In the genomic region with DNA sequence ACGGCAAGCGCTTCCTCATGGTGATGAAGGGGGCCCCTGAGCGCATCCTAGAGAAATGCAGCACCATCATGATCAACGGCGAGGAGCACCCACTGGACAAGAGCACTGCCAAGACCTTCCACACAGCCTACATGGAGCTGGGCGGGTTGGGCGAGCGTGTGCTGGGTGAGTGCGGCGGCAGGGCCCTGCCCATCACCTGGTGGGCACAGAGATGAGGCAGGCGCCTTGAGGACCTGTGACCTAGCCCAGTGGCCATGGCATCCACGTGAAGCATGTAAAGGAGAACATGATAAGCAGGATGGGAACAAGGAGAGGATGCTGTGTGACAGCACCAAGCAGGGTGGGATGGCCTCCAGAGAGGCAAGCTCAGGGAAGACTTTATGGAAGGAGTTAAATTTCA, we compare ENCODE assay signal across 21 cellular contexts. TPM values are rescaled to one million over a fixed set of nuclear protein-coding genes. Genes with fewer than 3 reads are reported as not detected.
DNase-seq lines count a peak whose midpoint lies in the region; ATAC-seq and TF ChIP-seq lines count a peak whose summit lies in the region.
"Had no signal": no experiment of that assay in that cellular context is flagged by ENCODE, and none has a peak within 500 bp of the region (broad histone marks: within the 10 kb centered on the region; RNA-seq: fewer than 3 reads in every experiment).

No MANE protein-coding gene starts in this region.

- H3K4me1 ChIP-seq in GM23338 (ENCODE audit: insufficient read depth) (no peaks in the 10 kb centered on the region), mesendoderm (ENCODE audit: control insufficient read depth, low read depth, low read length) (peaks cover 5% of the 10 kb centered on the region)
- H3K4me1 ChIP-seq: A549; BE2C; BLaER1 treated with 17β-estradiol and CSF1 and Interleukin-3, amounts not matched to agents 10 nM and 100 nM had no signal

- no peaks in the 10 kb centered on the region; the same call in 2 of the 3 replicates for H3K9me3 Mint-ChIP-seq in GM23338
- H3K9me3 Mint-ChIP-seq in stimulated activated memory B cell treated with anti-CD40 and anti-IgM and Interleukin-4, amounts not matched to agents 10 μg/mL and 1 μg/mL and 100 μg/mL, for 72 hours = no peaks in the 10 kb centered on the region
- H3K9me3 Mint-ChIP-seq: CD4-positive, alpha-beta T cell had no signal

- no peaks in the 10 kb centered on the region for H3K36me3 ChIP-seq in GM23338 (ENCODE audit: insufficient read depth)
- H3K36me3 ChIP-seq in mesendoderm (ENCODE audit: control insufficient read depth, insufficient read depth, low read length) = no peaks in the 10 kb centered on the region
- H3K36me3 ChIP-seq: BE2C; BLaER1 treated with 17β-estradiol and CSF1 and Interleukin-3, amounts not matched to agents 10 nM and 100 nM had no signal

- no peak overlapping the region for H3K4me3 Mint-ChIP-seq in GM23338
- H3K4me3 Mint-ChIP-seq in stimulated activated memory B cell treated with anti-CD40 and anti-IgM and Interleukin-4, amounts not matched to agents 10 μg/mL and 1 μg/mL and 100 μg/mL, for 72 hours = no peak overlapping the region
- H3K4me3 Mint-ChIP-seq: CD14-positive monocyte; CD4-positive, alpha-beta T cell had no signal

- intact Hi-C loops in posterior vena cava (cut with DNase I) = no loop called here

- ATAC-seq in GM23338 (no peak), HG03439 (IDR thresholded peaks at IDR 0.05; ENCODE audit: unreplicated experiment) (no peak)
- peak; percentile 13 for ATAC-seq in stimulated activated memory B cell treated with anti-CD40 and anti-IgM and Interleukin-4, amounts not matched to agents 10 μg/mL and 1 μg/mL and 100 μg/mL, for 72 hours
- ATAC-seq: A549 had no signal

- H3K27me3 ChIP-seq in GM23338 (ENCODE audit: insufficient read depth) (no peaks in the 10 kb centered on the region), mesendoderm (ENCODE audit: insufficient read depth, low read length, poor library complexity) (no peaks in the 10 kb centered on the region)

- no peaks in the 10 kb centered on the region; the same call in 1 of the 2 replicates for H4K20me1 ChIP-seq in GM23338 (replicated peaks; ENCODE audit: insufficient read depth)
- H4K20me1 ChIP-seq: BLaER1 treated with 17β-estradiol and CSF1 and Interleukin-3, amounts not matched to agents 10 nM and 100 nM had no signal

- H3K18ac ChIP-seq in mesendoderm (ENCODE audit: low read length) = no peak overlapping the region

- no CpG with 5 or more reads among the region's 12 CpGs for whole genome bisulfite sequencing in mesendoderm (ENCODE audit: extremely low coverage, insufficient coverage, low lambda C conversion rate)

- H3K4me3 ChIP-seq in GM23338 (no peak overlapping the region), mesendoderm (ENCODE audit: low read length) (no peak overlapping the region)
- H3K4me3 ChIP-seq: A549; BLaER1 treated with 17β-estradiol and CSF1 and Interleukin-3, amounts not matched to agents 10 nM and 100 nM had no signal

- H3K9me2 ChIP-seq in GM23338 (ENCODE audit: insufficient read depth) = no peaks in the 10 kb centered on the region

- H3K23ac ChIP-seq in mesendoderm (ENCODE audit: low read length) = no peak overlapping the region

- DNase-seq in GM23338 (ENCODE audit: low spot score) (no peak), mesendoderm (no peak), posterior vena cava (ENCODE audit: low spot score) (peak; percentile 30), MV-4-11 (lab: John Stamatoyannopoulos, UW) (no peak), DMS 273 (lab: John Stamatoyannopoulos, UW; ENCODE audit: unreplicated experiment) (no peak)
- DNase-seq: 8988T; ACHN; AML-193; BE2C; Calu3; CD4-positive, alpha-beta T cell; COR-L47; DMS153; DND-41; H7; HCEC 1CT had no signal

- H3K27ac Mint-ChIP-seq in GM23338 = no peak overlapping the region
- H3K27ac Mint-ChIP-seq in stimulated activated memory B cell treated with anti-CD40 and anti-IgM and Interleukin-4, amounts not matched to agents 10 μg/mL and 1 μg/mL and 100 μg/mL, for 72 hours = no peak overlapping the region
- H3K27ac Mint-ChIP-seq: CD14-positive monocyte; CD4-positive, alpha-beta T cell had no signal

- TF ChIP-seq CTCF in GM23338 (conservative IDR thresholded peaks at IDR 0.05; ENCODE audit: low read depth in 2 of 2) = no peak

- H2AK5ac ChIP-seq in mesendoderm (ENCODE audit: low read length) = no peak overlapping the region

- H2BK120ac ChIP-seq in mesendoderm (ENCODE audit: low read depth, low read length) = no peak overlapping the region

- H3K79me2 ChIP-seq in GM23338 (replicated peaks; ENCODE audit: insufficient read depth) = no peaks in the 10 kb centered on the region
- no peaks in the 10 kb centered on the region for H3K79me2 ChIP-seq in mesendoderm (ENCODE audit: control insufficient read depth, insufficient read depth, low read length)

- H2BK15ac ChIP-seq in mesendoderm (replicated peaks; ENCODE audit: low read depth) = no peak overlapping the region

- 0 out of 2 replicates have a peak overlapping the region, but pooled peaks have one; percentile 18 for H2AFZ ChIP-seq in GM23338

- H3K36me3 Mint-ChIP-seq in GM23338 (ENCODE audit: low read depth) = no peaks in the 10 kb centered on the region
- no peaks in the 10 kb centered on the region for H3K36me3 Mint-ChIP-seq in stimulated activated memory B cell treated with anti-CD40 and anti-IgM and Interleukin-4, amounts not matched to agents 10 μg/mL and 1 μg/mL and 100 μg/mL, for 72 hours
- H3K36me3 Mint-ChIP-seq: CD14-positive monocyte had no signal

- H3F3A ChIP-seq in GM23338 (replicated peaks; ENCODE audit: low read depth) = no peaks in the 10 kb centered on the region

- H3K56ac ChIP-seq in mesendoderm (ENCODE audit: low read length) = no peak overlapping the region

- peaks cover 12% of the 10 kb centered on the region for H3K27me3 Mint-ChIP-seq in GM23338 (ENCODE audit: insufficient read depth, low read depth, poor library complexity)
- peaks cover 46% of the 10 kb centered on the region for H3K27me3 Mint-ChIP-seq in stimulated activated memory B cell treated with anti-CD40 and anti-IgM and Interleukin-4, amounts not matched to agents 10 μg/mL and 1 μg/mL and 100 μg/mL, for 72 hours

- no peak overlapping the region for H4K5ac ChIP-seq in mesendoderm (ENCODE audit: low read length)

- H3K9ac ChIP-seq in mesendoderm (ENCODE audit: low read length) = no peak overlapping the region
- H3K9ac ChIP-seq: BLaER1 treated with 17β-estradiol and CSF1 and Interleukin-3, amounts not matched to agents 10 nM and 100 nM had no signal

- H3K4me2 ChIP-seq in GM23338 (no peak overlapping the region), mesendoderm (ENCODE audit: low read length) (no peak overlapping the region)
- H3K4me2 ChIP-seq: A549; BLaER1 treated with 17β-estradiol and CSF1 and Interleukin-3, amounts not matched to agents 10 nM and 100 nM had no signal

- H3K4me1 Mint-ChIP-seq in GM23338 = peaks cover 5% of the 10 kb centered on the region; the same call in 2 of the 3 replicates
- peaks cover 6% of the 10 kb centered on the region for H3K4me1 Mint-ChIP-seq in stimulated activated memory B cell treated with anti-CD40 and anti-IgM and Interleukin-4, amounts not matched to agents 10 μg/mL and 1 μg/mL and 100 μg/mL, for 72 hours

- H3K27ac ChIP-seq in GM23338 (ENCODE audit: low read depth) (no peak overlapping the region), mesendoderm (ENCODE audit: low read depth, low read length) (no peak overlapping the region)
- H3K27ac ChIP-seq: A549; BLaER1 treated with 17β-estradiol and CSF1 and Interleukin-3, amounts not matched to agents 10 nM and 100 nM had no signal

- no peak overlapping the region for H3K4ac ChIP-seq in mesendoderm (ENCODE audit: low read depth, low read length)

- H2BK5ac ChIP-seq in mesendoderm (ENCODE audit: low read length) = peak overlapping the region; percentile 9

- no peak overlapping the region for H4K8ac ChIP-seq in mesendoderm (ENCODE audit: low read depth, low read length)

- no peaks in the 10 kb centered on the region for H3K79me1 ChIP-seq in mesendoderm (ENCODE audit: low read length)

RNA-seq across cellular contexts. Expression of a gene that starts 18.5 kb away (rescaled TPM):
- total RNA-seq in GM23338 (2014; rRNA removed; shearing (Covaris generic)) = 0.78 and 1.0 TPM in 2 replicates
- 0.19 and 0.40 TPM in 2 replicates for polyA plus RNA-seq in GM23338 (2016; fragmentation: Nextera tagmentation; extraction: Ambion mirVana)
- 6.7 TPM for polyA plus RNA-seq in mesendoderm (2013, experiment 1 of 2)
- 5.8 TPM for polyA plus RNA-seq in mesendoderm (2013, experiment 2 of 2)
- total RNA-seq in posterior vena cava = not detected
- polyA plus RNA-seq: A549, CD14-positive monocyte had no signal
